In the genomic region with DNA sequence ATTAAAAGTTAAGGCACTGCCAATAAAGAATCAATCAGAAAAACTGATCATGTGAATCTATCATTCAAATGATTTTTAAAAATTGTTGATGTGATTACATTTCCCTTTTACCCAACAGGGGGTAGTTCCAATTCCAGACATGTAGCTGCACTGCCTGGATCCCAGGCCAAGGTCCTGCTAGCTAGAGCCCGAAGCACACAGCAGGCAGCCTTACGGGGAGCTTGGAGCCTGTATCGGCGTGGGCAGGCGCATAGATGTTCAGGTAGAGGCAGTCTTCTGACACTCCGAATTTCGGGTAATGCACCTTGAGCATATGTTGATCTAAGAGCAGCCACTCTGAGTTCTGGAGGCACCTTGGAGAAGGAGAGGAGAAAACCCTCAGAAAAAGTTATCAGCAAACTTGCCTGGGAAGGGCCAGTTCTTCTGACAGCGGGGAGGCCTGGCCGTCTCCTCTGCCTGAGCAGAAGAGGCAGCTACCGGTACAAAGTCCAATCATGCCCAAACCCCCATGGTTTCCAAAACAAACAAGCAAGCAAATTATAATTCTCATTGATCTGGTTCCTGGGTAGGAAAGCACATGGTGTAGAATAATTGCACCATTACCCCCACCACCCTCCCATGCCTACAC, we compare ENCODE assay signal across 34 cellular contexts. TPM values are rescaled to one million over a fixed set of nuclear protein-coding genes. Genes with fewer than 3 reads are reported as not detected.
"Had no signal": no experiment of that assay in that cellular context is flagged by ENCODE, and none has a peak within 500 bp of the region (broad histone marks: within the 10 kb centered on the region; RNA-seq: fewer than 3 reads in every experiment).

No MANE protein-coding gene starts in this region.

- H3K27me3 ChIP-seq: hepatocyte, left lung, pancreas, sigmoid colon, upper lobe of right lung had no signal

- H2AFZ ChIP-seq: hepatocyte had no signal

- H3K4me2 ChIP-seq: hepatocyte had no signal

- H3K4me3 ChIP-seq: heart right ventricle, hepatocyte, left lung, lung, pancreas, prostate gland, sigmoid colon, spleen, suprapubic skin, thoracic aorta, tibial artery, upper lobe of right lung had no signal

- H3K4me1 ChIP-seq: heart right ventricle, left lung, pancreas, prostate gland, sigmoid colon, spleen, tibial artery, upper lobe of right lung had no signal

- FAIRE-seq: keratinocyte, pancreas, small intestine, urothelium cell line had no signal

- H3K9me3 ChIP-seq: heart right ventricle, left lung, pancreas, prostate gland, sigmoid colon, spleen, suprapubic skin, thoracic aorta, tibial artery, upper lobe of right lung had no signal

- H3K36me3 ChIP-seq: heart right ventricle, left lung, pancreas, prostate gland, sigmoid colon, spleen, suprapubic skin, thoracic aorta, tibial artery, upper lobe of right lung had no signal

- H3K27ac ChIP-seq: heart right ventricle, hepatocyte, left lung, pancreas, prostate gland, sigmoid colon, spleen, suprapubic skin, thoracic aorta, tibial artery, upper lobe of right lung had no signal

- ATAC-seq: heart right ventricle; left cardiac atrium; left lung; naive thymus-derived CD4-positive, alpha-beta T cell; pancreas; right cardiac atrium; stimulated activated effector memory CD8-positive, alpha-beta T cell treated with anti-CD3 and anti-CD28 coated beads, Interleukin-12 subunit alpha, Interleukin-12 subunit beta, amount 100 ng/mL, for 72 hours; upper lobe of right lung had no signal

- H3K79me2 ChIP-seq: hepatocyte had no signal

- DNase-seq: heart right ventricle; kidney glomerular epithelial cell; left cardiac atrium; left lung; mesendoderm; naive thymus-derived CD4-positive, alpha-beta T cell; nucleus accumbens; pancreas; posterior cingulate gyrus; retina; right cardiac atrium; sigmoid colon; small intestine; spleen; stimulated activated CD4-positive, alpha-beta T cell treated with anti-CD3 and anti-CD28 coated beads, Interleukin-4, amount 100 ng/mL, for 24 hours; stimulated activated naive CD4-positive, alpha-beta T cell; tibial artery; trophoblast cell; upper lobe of right lung had no signal

RNA-seq across cellular contexts. Expression of gene CES5A, which starts 3.6 kb away (rescaled TPM):
- total RNA-seq: hepatocyte; left lung; lung; mesothelial cell of epicardium; mononuclear cell; myocyte; naive thymus-derived CD4-positive, alpha-beta T cell; natural killer cell treated with Interleukin-12 subunit alpha and Interleukin-12 subunit beta and Interleukin-15 and Interleukin-18, amount 100 ng/mL, for 72 hours; osteoblast; pancreas; prostate gland; sigmoid colon; spleen; subcutaneous adipose tissue; thoracic aorta; upper lobe of right lung had no signal
- polyA plus RNA-seq: hepatocyte; keratinocyte; lung; naive thymus-derived CD4-positive, alpha-beta T cell; pancreas; sigmoid colon had no signal

RNA-seq across cellular contexts. Expression of gene CES1, which starts 38.6 kb away (rescaled TPM):
- total RNA-seq: myocyte had no signal
- polyA plus RNA-seq: naive thymus-derived CD4-positive, alpha-beta T cell; neural cell had no signal
